ENCODE assay signal across 1 cellular context in genomic region chr14:23009939-23010718, GRCh38.
A peak's percentile ranks its signal among the peaks of the same experiment; 100 is the strongest.
TF ChIP-seq lines count a peak whose summit lies in the region.

A gene with protein sequence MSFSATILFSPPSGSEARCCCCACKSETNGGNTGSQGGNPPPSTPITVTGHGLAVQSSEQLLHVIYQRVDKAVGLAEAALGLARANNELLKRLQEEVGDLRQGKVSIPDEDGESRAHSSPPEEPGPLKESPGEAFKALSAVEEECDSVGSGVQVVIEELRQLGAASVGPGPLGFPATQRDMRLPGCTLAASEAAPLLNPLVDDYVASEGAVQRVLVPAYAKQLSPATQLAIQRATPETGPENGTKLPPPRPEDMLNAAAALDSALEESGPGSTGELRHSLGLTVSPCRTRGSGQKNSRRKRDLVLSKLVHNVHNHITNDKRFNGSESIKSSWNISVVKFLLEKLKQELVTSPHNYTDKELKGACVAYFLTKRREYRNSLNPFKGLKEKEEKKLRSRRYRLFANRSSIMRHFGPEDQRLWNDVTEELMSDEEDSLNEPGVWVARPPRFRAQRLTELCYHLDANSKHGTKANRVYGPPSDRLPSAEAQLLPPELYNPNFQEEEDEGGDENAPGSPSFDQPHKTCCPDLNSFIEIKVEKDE (minus strand): TSS chr14:23010143. CDS start chr14:22999023, 11,120 bp downstream.

TF ChIP-seq in HEK293, 187 proteins besides CTCF, POLR2A, EP300 and RAD21 (continued from another document and continues in another):
- TF ChIP-seq FEZF1 (tag by site-specific recombination; IDR thresholded peaks at IDR 0.05) (peak; percentile 61), ZNF211 (tag by site-specific recombination; IDR thresholded peaks at IDR 0.05; ENCODE audit: low read depth) (no peak), ZNF223 (tag by site-specific recombination; IDR thresholded peaks at IDR 0.05) (no peak), ZNF37A (tag by site-specific recombination; IDR thresholded peaks at IDR 0.05) (no peak), ZNF416 (tag by site-specific recombination; IDR thresholded peaks at IDR 0.05) (no peak), ZNF830 (tag by site-specific recombination; IDR thresholded peaks at IDR 0.05; ENCODE audit: low read depth) (no peak), ZNF707 (tag by site-specific recombination; IDR thresholded peaks at IDR 0.05) (no peak), ZNF544 (tag by site-specific recombination; IDR thresholded peaks at IDR 0.05) (no peak), ZNF747 (tag by site-specific recombination; IDR thresholded peaks at IDR 0.05) (no peak), ZNF518A (tag by site-specific recombination; conservative IDR thresholded peaks at IDR 0.05; ENCODE audit: low read depth) (no peak), ZNF394 (tag by site-specific recombination; IDR thresholded peaks at IDR 0.05; ENCODE audit: borderline replicate concordance) (no peak), PRDM6 (tag by site-specific recombination; IDR thresholded peaks at IDR 0.05) (no peak), ZNF621 (tag by site-specific recombination; IDR thresholded peaks at IDR 0.05) (no peak), ZNF324 (tag by site-specific recombination; IDR thresholded peaks at IDR 0.05) (peak; percentile 56; the same call in 1 of the 2 replicates), ZBTB49 (tag by site-specific recombination; IDR thresholded peaks at IDR 0.05; ENCODE audit: low read depth) (no peak), GLI2 (tag by site-specific recombination; IDR thresholded peaks at IDR 0.05; ENCODE audit: borderline replicate concordance, low read depth) (no peak), TRIM28 (IDR thresholded peaks at IDR 0.05; ENCODE audit: borderline replicate concordance, low read length) (no peak), ZNF473 (tag by site-specific recombination; IDR thresholded peaks at IDR 0.05) (no peak), ZNF18 (tag by site-specific recombination; IDR thresholded peaks at IDR 0.05) (no peak), ZNF221 (tag by site-specific recombination; IDR thresholded peaks at IDR 0.05; ENCODE audit: borderline replicate concordance) (no peak), ZNF248 (tag by site-specific recombination; IDR thresholded peaks at IDR 0.05) (no peak), ZNF341 (tag by site-specific recombination; IDR thresholded peaks at IDR 0.05; ENCODE audit: low read depth) (no peak), ZNF677 (tag by site-specific recombination; IDR thresholded peaks at IDR 0.05) (no peak), YY1 (tag by site-specific recombination; IDR thresholded peaks at IDR 0.05) (peak; percentile 22; the same call in 1 of the 2 replicates), IKZF3 (tag by site-specific recombination; IDR thresholded peaks at IDR 0.05) (0 out of 2 replicates have a peak, but pooled peaks have one; percentile 10), ZSCAN23 (tag by site-specific recombination; IDR thresholded peaks at IDR 0.05) (no peak), KLF1 (tag by site-specific recombination; IDR thresholded peaks at IDR 0.05) (peak; percentile 22; the same call in 1 of the 2 replicates), ZNF571 (tag by site-specific recombination; IDR thresholded peaks at IDR 0.05) (no peak), ZNF274 (IDR thresholded peaks at IDR 0.05; ENCODE audit: low read length) (no peak), ZNF274 (tag by site-specific recombination; IDR thresholded peaks at IDR 0.05; ENCODE audit: borderline replicate concordance) (no peak), PRDM1 (tag by site-specific recombination; IDR thresholded peaks at IDR 0.05) (peak; percentile 94), ZNF48 (tag by site-specific recombination; IDR thresholded peaks at IDR 0.05) (no peak), ZFP37 (tag by site-specific recombination; IDR thresholded peaks at IDR 0.05) (no peak), ZNF658 (tag by site-specific recombination; IDR thresholded peaks at IDR 0.05) (no peak), ZNF548 (tag by site-specific recombination; IDR thresholded peaks at IDR 0.05) (no peak), TSHZ1 (tag by site-specific recombination; IDR thresholded peaks at IDR 0.05; ENCODE audit: borderline replicate concordance) (no peak), ZNF560 (tag by site-specific recombination; IDR thresholded peaks at IDR 0.05; ENCODE audit: borderline replicate concordance) (no peak), HOXD13 (CRISPR knock-in tag; IDR thresholded peaks at IDR 0.05; ENCODE audit: borderline replicate concordance) (no peak), ELK4 (IDR thresholded peaks at IDR 0.05; ENCODE audit: borderline replicate concordance, low read depth, low read length) (no peak), BCL11A (tag by site-specific recombination; IDR thresholded peaks at IDR 0.05; ENCODE audit: low read depth) (no peak), ZNF157 (tag by site-specific recombination; IDR thresholded peaks at IDR 0.05) (no peak), ZXDB (tag by site-specific recombination; IDR thresholded peaks at IDR 0.05) (peak; percentile 76), ZNF777 (tag by site-specific recombination; IDR thresholded peaks at IDR 0.05; ENCODE audit: borderline replicate concordance) (no peak)
- TF ChIP-seq, protein P1, sequence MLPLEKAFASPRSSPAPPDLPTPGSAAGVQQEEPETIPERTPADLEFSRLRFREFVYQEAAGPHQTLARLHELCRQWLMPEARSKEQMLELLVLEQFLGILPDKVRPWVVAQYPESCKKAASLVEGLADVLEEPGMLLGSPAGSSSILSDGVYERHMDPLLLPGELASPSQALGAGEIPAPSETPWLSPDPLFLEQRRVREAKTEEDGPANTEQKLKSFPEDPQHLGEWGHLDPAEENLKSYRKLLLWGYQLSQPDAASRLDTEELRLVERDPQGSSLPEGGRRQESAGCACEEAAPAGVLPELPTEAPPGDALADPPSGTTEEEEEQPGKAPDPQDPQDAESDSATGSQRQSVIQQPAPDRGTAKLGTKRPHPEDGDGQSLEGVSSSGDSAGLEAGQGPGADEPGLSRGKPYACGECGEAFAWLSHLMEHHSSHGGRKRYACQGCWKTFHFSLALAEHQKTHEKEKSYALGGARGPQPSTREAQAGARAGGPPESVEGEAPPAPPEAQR (tag by site-specific recombination; IDR thresholded peaks at IDR 0.05): no peak
